ENCODE assay signal across 22 cellular contexts in the genomic region with DNA sequence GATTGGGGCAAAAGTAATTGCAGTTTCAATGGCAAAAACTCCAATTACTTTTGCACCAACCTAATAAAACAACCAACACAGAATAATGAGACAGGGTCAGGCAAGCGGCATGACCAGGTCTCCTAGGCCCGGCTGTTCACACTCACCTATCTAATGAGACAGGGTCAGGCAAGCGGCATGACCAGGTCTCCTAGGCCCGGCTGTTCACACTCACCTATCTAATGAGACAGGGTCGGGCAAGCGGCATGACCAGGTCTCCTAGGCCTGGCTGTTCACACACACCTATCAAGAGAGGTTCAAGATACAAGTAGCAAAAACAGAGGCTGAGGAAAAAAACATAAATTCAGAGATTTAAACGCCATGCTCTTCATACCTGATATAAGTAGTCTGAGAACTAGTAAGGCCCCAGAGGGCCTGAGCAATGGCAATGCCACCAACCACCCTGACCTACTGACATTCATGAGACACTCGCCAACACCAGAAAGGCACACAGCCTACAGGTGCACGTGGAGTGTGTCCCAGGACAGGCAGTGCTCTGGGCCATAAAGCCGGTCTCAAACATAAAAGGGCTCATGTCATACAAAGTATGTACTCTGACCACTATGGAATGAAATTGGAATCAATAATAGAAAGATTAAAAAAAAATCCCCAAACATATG.
"Had no signal": no experiment of that assay in that cellular context is flagged by ENCODE, and none has a peak within 500 bp of the region (broad histone marks: within the 10 kb centered on the region; RNA-seq: fewer than 3 reads in every experiment).

No MANE protein-coding gene starts in this region.

- H3K9me3 ChIP-seq: colonic mucosa, heart left ventricle, spleen, stomach, thoracic aorta, transverse colon had no signal

- ATAC-seq: left colon; left ventricle myocardium superior; sciatic nerve; stimulated activated memory B cell treated with anti-CD40 and anti-IgM and Interleukin-4, amounts not matched to agents 10 μg/mL and 1 μg/mL and 100 μg/mL, for 72 hours had no signal

- H3K27me3 Mint-ChIP-seq: stimulated activated memory B cell treated with anti-CD40 and anti-IgM and Interleukin-4, amounts not matched to agents 10 μg/mL and 1 μg/mL and 100 μg/mL, for 72 hours had no signal

- H3K4me1 Mint-ChIP-seq: nephron progenitor cell; stimulated activated memory B cell treated with anti-CD40 and anti-IgM and Interleukin-4, amounts not matched to agents 10 μg/mL and 1 μg/mL and 100 μg/mL, for 72 hours had no signal

- DNase-seq: colonic mucosa; dermis blood vessel endothelial cell; erythroblast; heart left ventricle; hippocampal formation; left colon; left ventricle myocardium superior; mesenchymal stem cell; midbrain; nephron progenitor cell; posterior cingulate gyrus; spleen; stimulated activated CD4-positive, alpha-beta T cell treated with anti-CD3 and anti-CD28 coated beads, Interleukin-15, amount 100 ng/mL, for 24 hours; stimulated activated CD4-positive, alpha-beta T cell treated with anti-CD3 and anti-CD28 coated beads, Interleukin-1b, Interleukin-23, amount 100 ng/mL, for 48 hours; stimulated activated CD4-positive, alpha-beta T cell treated with anti-CD3 and anti-CD28 coated beads, Interleukin-4, amount 100 ng/mL, for 24 hours; stomach; substantia nigra; transverse colon had no signal

- H3K4me3 Mint-ChIP-seq: nephron progenitor cell; stimulated activated memory B cell treated with anti-CD40 and anti-IgM and Interleukin-4, amounts not matched to agents 10 μg/mL and 1 μg/mL and 100 μg/mL, for 72 hours had no signal

- H3K4me3 ChIP-seq: colonic mucosa, heart left ventricle, lung, spleen, stomach, thoracic aorta, transverse colon had no signal

- H3K27me3 ChIP-seq: colonic mucosa, heart left ventricle, spleen, stomach, transverse colon had no signal

- H3K4me1 ChIP-seq: colonic mucosa had no signal

- H3K36me3 ChIP-seq: colonic mucosa had no signal

- H3K27ac ChIP-seq: colonic mucosa, heart left ventricle, spleen, stomach, thoracic aorta, transverse colon had no signal

- H3K9me3 Mint-ChIP-seq: nephron progenitor cell; stimulated activated memory B cell treated with anti-CD40 and anti-IgM and Interleukin-4, amounts not matched to agents 10 μg/mL and 1 μg/mL and 100 μg/mL, for 72 hours had no signal

- H3K27ac Mint-ChIP-seq: nephron progenitor cell; stimulated activated memory B cell treated with anti-CD40 and anti-IgM and Interleukin-4, amounts not matched to agents 10 μg/mL and 1 μg/mL and 100 μg/mL, for 72 hours had no signal
